In the genomic region with DNA sequence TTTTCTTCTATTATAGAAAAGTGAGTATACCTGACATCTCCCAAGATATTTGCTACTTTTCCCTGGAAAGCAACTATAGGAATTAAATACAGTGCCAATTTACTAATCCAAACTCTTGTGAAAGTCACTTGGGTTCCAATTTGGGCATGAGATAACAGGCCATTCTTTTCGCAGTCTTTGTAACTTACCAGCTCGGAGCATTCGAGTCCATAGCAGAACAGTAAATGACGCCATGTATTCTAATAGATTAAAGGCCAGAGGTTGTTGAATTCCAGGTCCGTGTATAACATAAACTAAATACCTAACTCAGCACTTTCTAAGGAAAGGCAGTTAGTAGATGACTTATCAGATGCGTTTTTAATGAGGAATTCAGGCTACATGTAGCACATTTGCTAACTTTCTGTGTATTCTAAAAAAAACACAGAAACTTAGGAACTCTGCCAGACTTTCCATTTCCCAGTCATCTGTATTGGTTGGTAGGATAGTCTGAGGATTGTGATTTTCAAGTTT, we compare ENCODE assay signal across 31 cellular contexts.
"Had no signal": no experiment of that assay in that cellular context is flagged by ENCODE, and none has a peak within 500 bp of the region (broad histone marks: within the 10 kb centered on the region; RNA-seq: fewer than 3 reads in every experiment).

No MANE protein-coding gene starts in this region.

- H3K4me3 Mint-ChIP-seq: activated CD8-positive, alpha-beta T cell treated with anti-CD3 and anti-CD28 coated beads for 36 hours; activated naive CD8-positive, alpha-beta T cell; activated T-cell treated with anti-CD3 and anti-CD28 coated beads, Interleukin-2, amount 50 U/mL, for 4 hours; activated T-helper 17 cell treated with anti-CD3 and anti-CD28 coated beads, Interleukin-2, amount 50 U/mL, for 72 hours; T-cell; T-helper 1 cell treated with Interleukin-12 subunit alpha and Interleukin-12 subunit beta and Interleukin-4 antibody, amounts not matched to agents 30 μg/mL and 1 μg/mL, for 36 hours; T-helper 2 cell treated with Interferon-gamma antibody and Interleukin-4, amounts not matched to agents 5 μg/mL and 100 μg/mL, for 36 hours; WTC11 had no signal

- DNase-seq: activated CD4-positive, alpha-beta T cell treated with anti-CD3 and anti-CD28 coated beads for 1 hour; activated CD4-positive, alpha-beta T cell treated with anti-CD3 and anti-CD28 coated beads for 48 hours; activated CD4-positive, alpha-beta T cell treated with anti-CD3 and anti-CD28 coated beads, Interleukin-2, amount 50 U/mL, for 1 hour; activated CD4-positive, alpha-beta T cell treated with anti-CD3 and anti-CD28 coated beads, Interleukin-2, amount 50 U/mL, for 48 hours; activated CD8-positive, alpha-beta memory T cell treated with anti-CD3 and anti-CD28 coated beads for 24 hours; activated CD8-positive, alpha-beta T cell treated with anti-CD3 and anti-CD28 coated beads for 36 hours; activated effector memory CD4-positive, alpha-beta T cell treated with Interleukin-2 at 50 U/mL for 16 hours; activated gamma-delta T cell treated with Interleukin-2 at 50 U/mL for 16 hours; activated naive CD4-positive, alpha-beta T cell treated with anti-CD3 and anti-CD28 coated beads, Interleukin-2, amount 50 U/mL, for 16 hours; activated naive CD4-positive, alpha-beta T cell treated with Interleukin-2 at 50 U/mL for 16 hours; activated T-cell treated with anti-CD3 and anti-CD28 coated beads, Interleukin-2, amount 50 U/mL, for 4 hours; amniotic stem cell; anterior cingulate cortex; body of pancreas; central memory CD4-positive, alpha-beta T cell; cerebellar nuclear complex; colonic mucosa; effector CD8-positive, alpha-beta T cell; esophagus squamous epithelium; foreskin melanocyte; T-cell; T1000 had no signal

- H3K27me3 Mint-ChIP-seq: activated CD8-positive, alpha-beta T cell treated with anti-CD3 and anti-CD28 coated beads for 36 hours; activated naive CD8-positive, alpha-beta T cell; activated T-helper 17 cell treated with anti-CD3 and anti-CD28 coated beads, Interleukin-2, amount 50 U/mL, for 72 hours; T-cell had no signal

- H3K9me3 Mint-ChIP-seq: activated CD8-positive, alpha-beta T cell treated with anti-CD3 and anti-CD28 coated beads for 36 hours; activated T-cell treated with anti-CD3 and anti-CD28 coated beads, Interleukin-2, amount 50 U/mL, for 4 hours; activated T-helper 17 cell treated with anti-CD3 and anti-CD28 coated beads, Interleukin-2, amount 50 U/mL, for 72 hours; T-cell; T-helper 1 cell treated with Interleukin-12 subunit alpha and Interleukin-12 subunit beta and Interleukin-4 antibody, amounts not matched to agents 30 μg/mL and 1 μg/mL, for 36 hours; T-helper 2 cell treated with Interferon-gamma antibody and Interleukin-4, amounts not matched to agents 5 μg/mL and 100 μg/mL, for 36 hours; WTC11 had no signal

- H3K27me3 ChIP-seq: body of pancreas, colonic mucosa, esophagus squamous epithelium, gastroesophageal sphincter had no signal

- H3K4me1 ChIP-seq: body of pancreas, colonic mucosa, esophagus squamous epithelium had no signal

- FAIRE-seq: endometrium, endothelial cell of umbilical vein had no signal

- ATAC-seq: activated CD8-positive, alpha-beta T cell treated with anti-CD3 and anti-CD28 coated beads for 36 hours; activated T-cell treated with anti-CD3 and anti-CD28 coated beads, Interleukin-2, amount 50 U/mL, for 4 hours; activated T-helper 17 cell treated with anti-CD3 and anti-CD28 coated beads, Interleukin-2, amount 50 U/mL, for 72 hours; body of pancreas; gastroesophageal sphincter; T-cell; WTC11 had no signal

- H3K4me1 Mint-ChIP-seq: activated T-helper 17 cell treated with anti-CD3 and anti-CD28 coated beads, Interleukin-2, amount 50 U/mL, for 72 hours; T-cell; WTC11 had no signal

- H3K9me3 ChIP-seq: body of pancreas, colonic mucosa, esophagus squamous epithelium, gastroesophageal sphincter had no signal

- H3K4me3 ChIP-seq: body of pancreas, colonic mucosa, esophagus squamous epithelium, gastroesophageal sphincter had no signal

- H3K27ac Mint-ChIP-seq: activated CD8-positive, alpha-beta T cell treated with anti-CD3 and anti-CD28 coated beads for 36 hours; activated naive CD8-positive, alpha-beta T cell; activated T-helper 17 cell treated with anti-CD3 and anti-CD28 coated beads, Interleukin-2, amount 50 U/mL, for 72 hours; T-cell; T-helper 1 cell treated with Interleukin-12 subunit alpha and Interleukin-12 subunit beta and Interleukin-4 antibody, amounts not matched to agents 30 μg/mL and 1 μg/mL, for 36 hours; T-helper 2 cell treated with Interferon-gamma antibody and Interleukin-4, amounts not matched to agents 5 μg/mL and 100 μg/mL, for 36 hours; WTC11 had no signal

- H3K27ac ChIP-seq: body of pancreas, colonic mucosa, epithelial cell of prostate, esophagus squamous epithelium had no signal
